ENCODE assay signal across 12 cellular contexts in genomic region chr19:50477751-50478515, GRCh38. TPM values are rescaled to one million over a fixed set of nuclear protein-coding genes. Genes with fewer than 3 reads are reported as not detected.
DNase-seq lines count a peak whose midpoint lies in the region; ATAC-seq and TF ChIP-seq lines count a peak whose summit lies in the region.
"Had no signal": no experiment of that assay in that cellular context is flagged by ENCODE, and none has a peak within 500 bp of the region (broad histone marks: within the 10 kb centered on the region; RNA-seq: fewer than 3 reads in every experiment).

No MANE protein-coding gene starts in this region.

- H3K9me3 Mint-ChIP-seq in activated T-helper 17 cell treated with anti-CD3 and anti-CD28 coated beads, Interleukin-2, amount 50 U/mL, for 72 hours, result no peaks in the 10 kb centered on the region
- H3K9me3 Mint-ChIP-seq in mesothelial cell of epicardium, result peaks cover 6% of the 10 kb centered on the region

- peak overlapping the region; percentile 16 for H3K27ac Mint-ChIP-seq in activated T-helper 17 cell treated with anti-CD3 and anti-CD28 coated beads, Interleukin-2, amount 50 U/mL, for 72 hours
- peak overlapping the region; percentile 26 for H3K27ac Mint-ChIP-seq in mesothelial cell of epicardium

- H3K27me3 ChIP-seq in vagina, result no peaks in the 10 kb centered on the region
- H3K27me3 ChIP-seq in thyroid gland, result no peaks in the 10 kb centered on the region
- H3K27me3 ChIP-seq: esophagus squamous epithelium had no signal

- intact Hi-C loops in Right ventricle myocardium inferior (cut with DNase I) (loop anchor here (10.0 kb wide), 1 partner anchor 77 kb away; no protein-coding TSS in a partner anchor), cardiac septum (cut with DNase I) (loop anchor here (2.0 to 5.0 kb wide), 2 partner anchors 33 to 101 kb away; partner anchors contain the start of genes JOSD2 and NR1H2), vagina (cut with DNase I) (no loop called here), thyroid gland (cut with DNase I) (loop anchor here (5.0 kb wide), 1 partner anchor 34 kb away; the partner anchor contains the start of genes ASPDH and JOSD2)

- peak overlapping the region; percentile 99 for H3K4me3 Mint-ChIP-seq in activated T-helper 17 cell treated with anti-CD3 and anti-CD28 coated beads, Interleukin-2, amount 50 U/mL, for 72 hours
- H3K4me3 Mint-ChIP-seq in mesothelial cell of epicardium, result peak overlapping the region; percentile 91

- peak; percentile 47 for DNase-seq in Right ventricle myocardium inferior (ENCODE audit: missing footprints)
- no peak for DNase-seq in cardiac septum (ENCODE audit: low spot score)
- no peak for DNase-seq in mesothelial cell of epicardium (ENCODE audit: low spot score in 2 of 2, unreplicated experiment in 2 of 2)
- DNase-seq in vagina (ENCODE audit: extremely low spot score in 2 of 2), result no peak
- DNase-seq in thyroid gland, result no peak
- DNase-seq: esophagus squamous epithelium, NCI-H748 treated with DMSO at 0.1 percent for 48 hours had no signal

- H3K4me3 ChIP-seq in vagina (peak overlapping the region; percentile 77 to 86), thyroid gland (replicated peaks in 1 of 3) (no peak overlapping the region)
- H3K4me3 ChIP-seq: BLaER1 had no signal

- H3K27ac ChIP-seq in vagina (no peak overlapping the region), thyroid gland (no peak overlapping the region)
- H3K27ac ChIP-seq: BLaER1 had no signal

- no peak for ATAC-seq in Right ventricle myocardium inferior
- no peak for ATAC-seq in activated T-helper 17 cell treated with anti-CD3 and anti-CD28 coated beads, Interleukin-2, amount 50 U/mL, for 72 hours (replicated peaks)
- ATAC-seq in GM18867 (IDR thresholded peaks at IDR 0.05; ENCODE audit: unreplicated experiment), result no peak
- ATAC-seq in GM19023 (IDR thresholded peaks at IDR 0.05; ENCODE audit: unreplicated experiment), result no peak

- H3K27me3 Mint-ChIP-seq in activated T-helper 17 cell treated with anti-CD3 and anti-CD28 coated beads, Interleukin-2, amount 50 U/mL, for 72 hours, result no peaks in the 10 kb centered on the region
- no peaks in the 10 kb centered on the region for H3K27me3 Mint-ChIP-seq in mesothelial cell of epicardium (ENCODE audit: low read depth)

- H3K4me1 ChIP-seq in vagina (peaks cover 22% of the 10 kb centered on the region), thyroid gland (peaks cover 10 to 17% of the 10 kb centered on the region in 2 donors)

- TF ChIP-seq CTCF in mesothelial cell of epicardium (IDR thresholded peaks at IDR 0.05; ENCODE audit: unreplicated experiment) (no peak), vagina (IDR thresholded peaks at IDR 0.05) (no peak), thyroid gland (IDR thresholded peaks at IDR 0.05) (no peak)

- H3K36me3 ChIP-seq in vagina (peaks cover 0 to 34% of the 10 kb centered on the region in 2 donors), thyroid gland (peaks cover 39 to 48% of the 10 kb centered on the region in 2 donors)
- H3K36me3 ChIP-seq: BLaER1 had no signal

- peaks cover 12% of the 10 kb centered on the region for H3K4me1 Mint-ChIP-seq in activated T-helper 17 cell treated with anti-CD3 and anti-CD28 coated beads, Interleukin-2, amount 50 U/mL, for 72 hours
- H3K4me1 Mint-ChIP-seq in mesothelial cell of epicardium, result peaks cover 16% of the 10 kb centered on the region

- WGBS in thyroid gland, 2 donors, result 94 to 95% methylated on average over 16 to 17 of the region's 17 CpGs

- H3K36me3 Mint-ChIP-seq in activated T-helper 17 cell treated with anti-CD3 and anti-CD28 coated beads, Interleukin-2, amount 50 U/mL, for 72 hours (ENCODE audit: low read depth), result peaks cover 53% of the 10 kb centered on the region
- H3K36me3 Mint-ChIP-seq in mesothelial cell of epicardium, result peaks cover 23% of the 10 kb centered on the region

- no peak for TF ChIP-seq POLR2A in vagina (IDR thresholded peaks at IDR 0.05)
- no peak for TF ChIP-seq POLR2A in thyroid gland (IDR thresholded peaks at IDR 0.05)

- H3K9me3 ChIP-seq in vagina (no peaks in the 10 kb centered on the region), thyroid gland (no peaks in the 10 kb centered on the region)
- H3K9me3 ChIP-seq: BLaER1, esophagus squamous epithelium had no signal

RNA-seq across cellular contexts. Expression of gene GARIN5A, which starts 1.3 kb away (rescaled TPM):
- total RNA-seq in Right ventricle myocardium inferior (2.2 TPM), cardiac septum (1.1 TPM), mesothelial cell of epicardium (10.1 to 12.7 TPM (median 11.5 TPM) in 3 replicates), vagina (not detected), thyroid gland (1 to 10 TPM; 1.4 to 8.1 (median 5.0) TPM)
- 1 to 10 TPM in 1 of 2 donors, under 1 TPM in 1; 0.39 to 1.2 TPM for total RNA-seq in activated T-helper 17 cell treated with anti-CD3 and anti-CD28 coated beads, Interleukin-2, amount 50 U/mL, for 72 hours
- total RNA-seq: aorta had no signal

RNA-seq across cellular contexts. Expression of gene EMC10, which starts 1.6 kb away (rescaled TPM):
- total RNA-seq in Right ventricle myocardium inferior (78.0 TPM), cardiac septum (106 TPM), mesothelial cell of epicardium (175 to 181 TPM (median 176 TPM) in 3 replicates), vagina (33.1 TPM), thyroid gland (100 to 1,000 TPM; 139 to 250 (median 214) TPM)
- total RNA-seq in activated T-helper 17 cell treated with anti-CD3 and anti-CD28 coated beads, Interleukin-2, amount 50 U/mL, for 72 hours, result 10 to 100 TPM; 31.3 to 57.8 TPM

RNA-seq across cellular contexts. Expression of gene JOSD2, which starts 33.1 kb away (rescaled TPM):
- 43.7 TPM for total RNA-seq in Right ventricle myocardium inferior
- total RNA-seq in cardiac septum, result 36.1 TPM
- total RNA-seq in activated T-helper 17 cell treated with anti-CD3 and anti-CD28 coated beads, Interleukin-2, amount 50 U/mL, for 72 hours, result 10 to 100 TPM; 37.5 to 45.8 TPM
- 16.4 to 18.7 TPM (median 17.5 TPM) in 3 replicates for total RNA-seq in mesothelial cell of epicardium
- total RNA-seq in vagina, result 60.9 TPM
- 10 to 100 TPM; 23.9 to 49.5 (median 41.3) TPM for total RNA-seq in thyroid gland

RNA-seq across cellular contexts. Expression of gene ASPDH, which starts 35.8 kb away (rescaled TPM):
- not detected for total RNA-seq in Right ventricle myocardium inferior
- not detected for total RNA-seq in cardiac septum
- total RNA-seq in activated T-helper 17 cell treated with anti-CD3 and anti-CD28 coated beads, Interleukin-2, amount 50 U/mL, for 72 hours, result not detected
- total RNA-seq in mesothelial cell of epicardium, result 0.70 TPM in 1 of 3 replicates, not detected in the others
- not detected for total RNA-seq in vagina
- total RNA-seq in thyroid gland, result not detected
- total RNA-seq: aorta, esophagus squamous epithelium had no signal

RNA-seq across cellular contexts. Expression of gene MYBPC2, which starts 45.2 kb away (rescaled TPM):
- 0.08 TPM for total RNA-seq in Right ventricle myocardium inferior
- total RNA-seq in cardiac septum, result not detected
- total RNA-seq in activated T-helper 17 cell treated with anti-CD3 and anti-CD28 coated beads, Interleukin-2, amount 50 U/mL, for 72 hours, result 1 to 10 TPM in 1 of 2 donors, under 1 TPM in 1; 0.28 to 4.6 TPM
- 0.89 to 1.9 TPM (median 1.2 TPM) in 3 replicates for total RNA-seq in mesothelial cell of epicardium
- not detected for total RNA-seq in vagina
- total RNA-seq in thyroid gland, result under 1 TPM in 1 of 4 donors, not detected in 3; 0.13 TPM
- total RNA-seq: aorta had no signal

Comparison
In these comparisons a context has a peak if more than half of its experiments do, and no peak if none do; other contexts are left out.
1. H3K4me3 ChIP-seq: peak in vagina (2 of 2); none in thyroid gland (0 of 3).